24 cellular contexts compared by ENCODE assay signal in the genomic region with DNA sequence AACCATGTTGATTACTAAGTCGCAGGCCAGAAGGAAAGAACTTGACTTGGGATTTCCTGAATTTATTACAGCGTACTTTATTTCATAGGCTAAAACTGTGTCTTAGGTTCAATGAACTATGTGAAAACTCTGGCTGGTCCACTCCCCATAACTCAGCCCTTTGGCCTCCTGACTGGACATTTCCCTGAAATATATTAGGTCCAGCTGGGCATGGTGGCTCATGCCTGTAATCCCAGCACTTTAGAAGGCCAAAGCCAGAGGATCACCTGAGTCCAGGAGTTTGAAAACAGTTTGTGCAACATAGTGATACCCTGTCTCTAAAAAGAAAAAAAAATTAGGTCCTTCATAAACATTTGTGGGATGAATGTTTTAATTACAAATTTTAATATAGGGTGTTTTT.
"Had no signal": no experiment of that assay in that cellular context is flagged by ENCODE, and none has a peak within 500 bp of the region (broad histone marks: within the 10 kb centered on the region; RNA-seq: fewer than 3 reads in every experiment).

No MANE protein-coding gene starts in this region.

- H3K27ac ChIP-seq: brain microvascular endothelial cell, cardiac muscle cell, Peyer's patch, RWPE1, SJCRH30, VCaP had no signal

- H3K27ac Mint-ChIP-seq: activated CD4-positive, alpha-beta memory T cell treated with anti-CD3 and anti-CD28 coated beads for 36 hours; activated CD4-positive, alpha-beta T cell treated with anti-CD3 and anti-CD28 coated beads, Interleukin-2, amount 10 ng/mL, durations not matched to agents 7 days and 5 days; activated naive CD4-positive, alpha-beta T cell treated with anti-CD3 and anti-CD28 coated beads, Interleukin-2, amount 50 U/mL, for 72 hours had no signal

- H3K27me3 ChIP-seq: brain microvascular endothelial cell, Peyer's patch, SJCRH30 had no signal

- ATAC-seq: activated T-cell treated with anti-CD3 and anti-CD28 coated beads, Interleukin-2, amount 50 U/mL, for 4 hours had no signal

- H3K9me3 Mint-ChIP-seq: activated CD4-positive, alpha-beta memory T cell treated with anti-CD3 and anti-CD28 coated beads for 36 hours; activated CD4-positive, alpha-beta T cell treated with anti-CD3 and anti-CD28 coated beads, Interleukin-2, amount 10 ng/mL, durations not matched to agents 7 days and 5 days; activated naive CD4-positive, alpha-beta T cell treated with anti-CD3 and anti-CD28 coated beads, Interleukin-2, amount 50 U/mL, for 72 hours; activated T-cell treated with anti-CD3 and anti-CD28 coated beads, Interleukin-2, amount 50 U/mL, for 4 hours had no signal

- H3K4me3 Mint-ChIP-seq: activated CD4-positive, alpha-beta memory T cell treated with anti-CD3 and anti-CD28 coated beads for 36 hours; activated CD4-positive, alpha-beta T cell treated with anti-CD3 and anti-CD28 coated beads, Interleukin-2, amount 10 ng/mL, durations not matched to agents 7 days and 5 days; activated T-cell treated with anti-CD3 and anti-CD28 coated beads, Interleukin-2, amount 50 U/mL, for 4 hours had no signal

- H3K36me3 Mint-ChIP-seq: activated CD4-positive, alpha-beta memory T cell treated with anti-CD3 and anti-CD28 coated beads for 36 hours; activated naive CD4-positive, alpha-beta T cell treated with anti-CD3 and anti-CD28 coated beads, Interleukin-2, amount 50 U/mL, for 72 hours had no signal

- DNase-seq: activated CD4-positive, alpha-beta memory T cell treated with anti-CD3 and anti-CD28 coated beads for 36 hours; activated CD4-positive, alpha-beta T cell treated with anti-CD3 and anti-CD28 coated beads, Interleukin-2, amount 10 ng/mL, durations not matched to agents 7 days and 5 days; activated CD4-positive, CD25-positive, alpha-beta regulatory T cell; activated effector memory CD4-positive, alpha-beta T cell treated with anti-CD3 and anti-CD28 coated beads, Interleukin-2, amount 50 U/mL, for 16 hours; activated naive CD4-positive, alpha-beta T cell treated with Interleukin-2 at 50 U/mL for 16 hours; activated T-cell treated with anti-CD3 and anti-CD28 coated beads, Interleukin-2, amount 50 U/mL, for 4 hours; amygdala; brain microvascular endothelial cell; KG1; NCI-H1048; NCI-H146; NCI-H187 treated with DMSO at 0.1 percent for 48 hours; NCI-H2081 treated with DMSO at 0.1 percent for 48 hours; NCI-H446; NCI-H524; Peyer's patch; Right ventricle myocardium superior; SJCRH30; SK-N-SH; T-helper 1 cell had no signal
